Comparison of ENCODE assay signal across 28 cellular contexts in the genomic region with DNA sequence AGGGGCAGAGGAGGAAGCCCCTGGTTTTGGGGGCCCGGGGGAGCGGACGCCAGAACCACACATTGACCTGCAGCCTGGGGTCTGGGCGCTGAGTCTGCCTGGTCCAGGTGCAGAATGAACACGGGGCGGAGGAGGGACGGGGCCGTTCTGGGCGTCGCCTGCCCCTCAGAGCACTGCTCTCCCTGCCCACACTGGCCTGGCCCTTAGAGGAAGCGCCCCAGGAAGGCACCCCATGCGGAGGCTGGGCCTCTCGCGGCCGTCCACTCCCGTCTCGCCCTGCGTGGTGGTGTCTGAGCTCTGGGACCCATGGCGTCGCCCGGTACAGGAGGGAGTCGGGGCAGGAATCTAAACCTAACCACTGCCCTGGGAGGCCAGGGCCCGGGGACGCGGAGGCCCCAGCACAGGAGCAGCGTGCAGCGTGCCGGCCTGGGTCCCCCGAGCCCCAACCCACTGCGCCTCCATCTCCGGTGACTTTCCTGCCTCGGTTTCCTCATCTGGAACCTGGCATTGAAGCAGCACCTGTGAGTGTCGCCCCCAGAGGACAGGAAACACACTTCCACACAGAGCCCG. TPM values are rescaled to one million over a fixed set of nuclear protein-coding genes. Genes with fewer than 3 reads are reported as not detected.
DNase-seq lines count a peak whose midpoint lies in the region; ATAC-seq, FAIRE-seq and TF ChIP-seq lines count a peak whose summit lies in the region.
"Had no signal": no experiment of that assay in that cellular context is flagged by ENCODE, and none has a peak within 500 bp of the region (broad histone marks: within the 10 kb centered on the region; RNA-seq: fewer than 3 reads in every experiment).

No MANE protein-coding gene starts in this region.

- H3K9me3 ChIP-seq in Karpas-422 (ENCODE audit: low read length) = no peaks in the 10 kb centered on the region
- H3K9me3 ChIP-seq: A549, BE2C had no signal

- H2AFZ ChIP-seq in Karpas-422 (ENCODE audit: low read length) = no peak overlapping the region

- no peak overlapping the region for H3K27ac ChIP-seq in Karpas-422 (ENCODE audit: low read length)
- H3K27ac ChIP-seq: 22Rv1; BLaER1 treated with 17β-estradiol and CSF1 and Interleukin-3, amounts not matched to agents 10 nM and 100 nM had no signal

- H3K36me3 ChIP-seq in Karpas-422 (ENCODE audit: insufficient read depth, low read length) = no peaks in the 10 kb centered on the region
- H3K36me3 ChIP-seq: BE2C; BLaER1 treated with 17β-estradiol and CSF1 and Interleukin-3, amounts not matched to agents 10 nM and 100 nM had no signal

- H3K9me3 Mint-ChIP-seq in activated naive CD8-positive, alpha-beta T cell treated with anti-CD3 and anti-CD28 coated beads for 36 hours = peaks cover 3% of the 10 kb centered on the region
- peaks cover 8% of the 10 kb centered on the region for H3K9me3 Mint-ChIP-seq in activated naive CD8-positive, alpha-beta T cell treated with anti-CD3 and anti-CD28 coated beads, Interleukin-2, amount 50 U/mL, for 24 hours
- peaks cover 4% of the 10 kb centered on the region for H3K9me3 Mint-ChIP-seq in glutamatergic neuron (ENCODE audit: unreplicated experiment)
- H3K9me3 Mint-ChIP-seq: CD4-positive, alpha-beta T cell; CD8-positive, alpha-beta memory T cell had no signal

- no peaks in the 10 kb centered on the region for H3K27me3 ChIP-seq in Karpas-422 (ENCODE audit: low read length)

- peaks cover 34% of the 10 kb centered on the region for H3K27me3 Mint-ChIP-seq in activated naive CD8-positive, alpha-beta T cell treated with anti-CD3 and anti-CD28 coated beads for 36 hours
- peaks cover 22% of the 10 kb centered on the region for H3K27me3 Mint-ChIP-seq in activated naive CD8-positive, alpha-beta T cell treated with anti-CD3 and anti-CD28 coated beads, Interleukin-2, amount 50 U/mL, for 24 hours
- H3K27me3 Mint-ChIP-seq in glutamatergic neuron (ENCODE audit: unreplicated experiment) = peaks cover 17% of the 10 kb centered on the region

- peak overlapping the region; percentile 50 for H3K4me3 Mint-ChIP-seq in activated naive CD8-positive, alpha-beta T cell treated with anti-CD3 and anti-CD28 coated beads for 36 hours
- no peak overlapping the region for H3K4me3 Mint-ChIP-seq in activated naive CD8-positive, alpha-beta T cell treated with anti-CD3 and anti-CD28 coated beads, Interleukin-2, amount 50 U/mL, for 24 hours
- H3K4me3 Mint-ChIP-seq in glutamatergic neuron (ENCODE audit: unreplicated experiment) = peak overlapping the region; percentile 63
- H3K4me3 Mint-ChIP-seq: CD4-positive, alpha-beta T cell; CD8-positive, alpha-beta memory T cell; H9; HFFc6 had no signal

- ATAC-seq in activated naive CD8-positive, alpha-beta T cell treated with anti-CD3 and anti-CD28 coated beads, Interleukin-2, amount 50 U/mL, for 24 hours = no peak
- ATAC-seq: GM12878, HCT116 had no signal

- H3K27ac Mint-ChIP-seq in activated naive CD8-positive, alpha-beta T cell treated with anti-CD3 and anti-CD28 coated beads for 36 hours = no peak overlapping the region
- no peak overlapping the region for H3K27ac Mint-ChIP-seq in activated naive CD8-positive, alpha-beta T cell treated with anti-CD3 and anti-CD28 coated beads, Interleukin-2, amount 50 U/mL, for 24 hours
- no peak overlapping the region for H3K27ac Mint-ChIP-seq in glutamatergic neuron (ENCODE audit: unreplicated experiment)
- H3K27ac Mint-ChIP-seq: CD14-positive monocyte; CD4-positive, alpha-beta T cell; CD8-positive, alpha-beta memory T cell; H9; HFFc6 had no signal

- no peaks in the 10 kb centered on the region for H3K79me2 ChIP-seq in Karpas-422 (ENCODE audit: low read length)

- peak overlapping the region; percentile 23 for H3K4me2 ChIP-seq in Karpas-422 (ENCODE audit: low read depth, low read length, poor library complexity, severe bottlenecking)

- no peak overlapping the region for H3K9ac ChIP-seq in Karpas-422 (ENCODE audit: low read length)

- peaks cover 3% of the 10 kb centered on the region for H3K4me1 Mint-ChIP-seq in activated naive CD8-positive, alpha-beta T cell treated with anti-CD3 and anti-CD28 coated beads for 36 hours
- peaks cover 2% of the 10 kb centered on the region for H3K4me1 Mint-ChIP-seq in activated naive CD8-positive, alpha-beta T cell treated with anti-CD3 and anti-CD28 coated beads, Interleukin-2, amount 50 U/mL, for 24 hours
- H3K4me1 Mint-ChIP-seq in glutamatergic neuron (ENCODE audit: low read depth, unreplicated experiment) = peaks cover 6% of the 10 kb centered on the region

- FAIRE-seq in urothelium cell line (lab: Jason Lieb, UNC) = no peak
- FAIRE-seq: A549, D721Med, GM12878, GM18507 had no signal

- DNase-seq in activated naive CD8-positive, alpha-beta T cell treated with anti-CD3 and anti-CD28 coated beads for 36 hours = no peak
- DNase-seq in activated naive CD8-positive, alpha-beta T cell treated with anti-CD3 and anti-CD28 coated beads, Interleukin-2, amount 50 U/mL, for 24 hours = no peak
- DNase-seq in GM13976 (ENCODE audit: low spot score) (peak; percentile 33), Karpas-422 (no peak), glutamatergic neuron (no peak), HPDE6-E6E7 (ENCODE audit: extremely low spot score) (no peak), NCI-H526 treated with DMSO at 0.1 percent for 48 hours (lab: John Stamatoyannopoulos, UW) (no peak), urothelium cell line (ENCODE audit: low spot score) (no peak)
- DNase-seq: ACHN; AML-193; BE2C; CD4-positive, alpha-beta T cell; CD8-positive, alpha-beta memory T cell; DMS 273 treated with DMSO at 0.1 percent for 48 hours; DMS79; EL; GDM1; GOT3; H9; HFFc6 had no signal

- in situ Hi-C loops in GM13976 (cut with MboI; ENCODE audit: low sequenced_read_pairs, unreplicated experiment) = no loop called here

- peaks cover 23% of the 10 kb centered on the region for H3K4me1 ChIP-seq in Karpas-422 (ENCODE audit: low read length)
- H3K4me1 ChIP-seq: BE2C had no signal

- no peak for TF ChIP-seq CTCF in GM13976 (IDR thresholded peaks at IDR 0.05; ENCODE audit: borderline replicate concordance, control extremely low read depth, extremely low read depth, insufficient read depth, missing control alignments)
- no peak for TF ChIP-seq CTCF in glutamatergic neuron (IDR thresholded peaks at IDR 0.05; ENCODE audit: partially characterized antibody, unreplicated experiment)

- no peaks in the 10 kb centered on the region for H3K9me2 ChIP-seq in Karpas-422 (replicated peaks; ENCODE audit: insufficient read depth, low read length)

- H4K20me1 ChIP-seq in Karpas-422 (ENCODE audit: insufficient read depth, low read depth, low read length) = peaks cover 13% of the 10 kb centered on the region; the same call in 1 of the 2 replicates

- H3K4me3 ChIP-seq in Karpas-422 (ENCODE audit: low read length) = no peak overlapping the region
- H3K4me3 ChIP-seq: A549, GM12878 had no signal

- no peaks in the 10 kb centered on the region for H3K36me3 Mint-ChIP-seq in activated naive CD8-positive, alpha-beta T cell treated with anti-CD3 and anti-CD28 coated beads for 36 hours
- no peaks in the 10 kb centered on the region for H3K36me3 Mint-ChIP-seq in activated naive CD8-positive, alpha-beta T cell treated with anti-CD3 and anti-CD28 coated beads, Interleukin-2, amount 50 U/mL, for 24 hours (ENCODE audit: low read depth)
- H3K36me3 Mint-ChIP-seq in glutamatergic neuron (ENCODE audit: unreplicated experiment) = no peaks in the 10 kb centered on the region
- H3K36me3 Mint-ChIP-seq: CD14-positive monocyte; CD8-positive, alpha-beta memory T cell had no signal

RNA-seq across cellular contexts. Expression of a gene that starts 4.3 kb away (rescaled TPM):
- total RNA-seq in activated naive CD8-positive, alpha-beta T cell treated with anti-CD3 and anti-CD28 coated beads for 36 hours = not detected
- not detected in 2 replicates for total RNA-seq in Karpas-422 (2014; rRNA removed; shearing (Covaris generic); ENCODE audit: low replicate concordance)
- total RNA-seq in glutamatergic neuron (ENCODE audit: unreplicated experiment) = not detected
- total RNA-seq: CD4-positive, alpha-beta T cell; CD8-positive, alpha-beta memory T cell; GM12878; H9; HFFc6 had no signal

RNA-seq across cellular contexts. Expression of a gene that starts 19.7 kb away (rescaled TPM):
- not detected for total RNA-seq in activated naive CD8-positive, alpha-beta T cell treated with anti-CD3 and anti-CD28 coated beads for 36 hours
- not detected in 2 replicates for total RNA-seq in Karpas-422 (2014; rRNA removed; shearing (Covaris generic); ENCODE audit: low replicate concordance)
- total RNA-seq in glutamatergic neuron (ENCODE audit: unreplicated experiment) = not detected
- total RNA-seq: CD8-positive, alpha-beta memory T cell; GM12878; H9; HFFc6 had no signal

RNA-seq across cellular contexts. Expression of a gene that starts 30.2 kb away (rescaled TPM):
- not detected for total RNA-seq in activated naive CD8-positive, alpha-beta T cell treated with anti-CD3 and anti-CD28 coated beads for 36 hours
- total RNA-seq in Karpas-422 (2014; rRNA removed; shearing (Covaris generic); ENCODE audit: low replicate concordance) = not detected in 2 replicates
- total RNA-seq in glutamatergic neuron (ENCODE audit: unreplicated experiment) = not detected
- total RNA-seq: CD4-positive, alpha-beta T cell; CD8-positive, alpha-beta memory T cell; GM12878; H9; HFFc6 had no signal

RNA-seq across cellular contexts. Expression of a gene that starts 35.1 kb away (rescaled TPM):
- not detected for total RNA-seq in activated naive CD8-positive, alpha-beta T cell treated with anti-CD3 and anti-CD28 coated beads for 36 hours
- total RNA-seq in Karpas-422 (2014; rRNA removed; shearing (Covaris generic); ENCODE audit: low replicate concordance) = not detected in 2 replicates
- not detected for total RNA-seq in glutamatergic neuron (ENCODE audit: unreplicated experiment)
- total RNA-seq: CD4-positive, alpha-beta T cell; CD8-positive, alpha-beta memory T cell; GM12878; H9 had no signal

RNA-seq across cellular contexts. Expression of a gene that starts 49.2 kb away (rescaled TPM):
- 100 to 1,000 TPM; 280 to 282 TPM for total RNA-seq in activated naive CD8-positive, alpha-beta T cell treated with anti-CD3 and anti-CD28 coated beads for 36 hours
- 53.7 and 78.1 TPM in 2 replicates for total RNA-seq in Karpas-422 (2014; rRNA removed; shearing (Covaris generic); ENCODE audit: low replicate concordance)
- total RNA-seq in glutamatergic neuron (ENCODE audit: unreplicated experiment) = 256 TPM
